Comparison of ENCODE assay signal across 9 cellular contexts in genomic region chr4:186104895-186105720, GRCh38. TPM values are rescaled to one million over a fixed set of nuclear protein-coding genes. Genes with fewer than 3 reads are reported as not detected.
DNase-seq lines count a peak whose midpoint lies in the region; ATAC-seq lines count a peak whose summit lies in the region.
"Had no signal": no experiment of that assay in that cellular context is flagged by ENCODE, and none has a peak within 500 bp of the region (broad histone marks: within the 10 kb centered on the region; RNA-seq: fewer than 3 reads in every experiment).

No MANE protein-coding gene starts in this region.

- H2AFZ ChIP-seq in ACC112 (ENCODE audit: low read length, unreplicated experiment) = peak overlapping the region; percentile 27

- peak overlapping the region; percentile 77 for H3K4me3 Mint-ChIP-seq in activated naive CD8-positive, alpha-beta T cell
- H3K4me3 Mint-ChIP-seq: dendritic cell treated with granulocyte-macrophage colony-stimulating factor and Interleukin-4, amounts not matched to agents 40 ng/mL and 50 ng/mL, for 4 days had no signal

- peaks cover 53% of the 10 kb centered on the region for H3K27me3 ChIP-seq in ACC112 (ENCODE audit: insufficient read depth, low read length)
- H3K27me3 ChIP-seq in iPS-18a (ENCODE audit: control insufficient read depth, insufficient read depth, low read length) = peaks cover 36% of the 10 kb centered on the region
- H3K27me3 ChIP-seq in skeletal muscle tissue (ENCODE audit: control insufficient read depth in 3 of 3, insufficient read depth in 3 of 3, low read length in 3 of 3) = peaks cover 22 to 25% (median 22%) of the 10 kb centered on the region in 3 donors

- H3K27ac ChIP-seq in ACC112 (ENCODE audit: low read depth, low read length) (no peak overlapping the region), iPS-18a (ENCODE audit: low read length) (no peak overlapping the region), skeletal muscle tissue (ENCODE audit: low read depth, low read length) (no peak overlapping the region)

- H3K9me3 ChIP-seq in iPS-18a (ENCODE audit: control insufficient read depth, low read depth, low read length) (no peaks in the 10 kb centered on the region), skeletal muscle tissue (ENCODE audit: control insufficient read depth in 3 of 3, low read length in 3 of 3) (no peaks in the 10 kb centered on the region)

- peaks cover 18% of the 10 kb centered on the region for H3K27me3 Mint-ChIP-seq in activated naive CD8-positive, alpha-beta T cell

- peaks cover 12% of the 10 kb centered on the region for H3K4me1 Mint-ChIP-seq in activated naive CD8-positive, alpha-beta T cell (ENCODE audit: low read depth)

- H3K9ac ChIP-seq in iPS-18a (ENCODE audit: low read length) (no peak overlapping the region), skeletal muscle tissue (ENCODE audit: low read depth in 1 of 3, low read length in 3 of 3) (peak overlapping the region in 1 of 3 donors; percentile 50)

- no peaks in the 10 kb centered on the region for H3K36me3 Mint-ChIP-seq in activated naive CD8-positive, alpha-beta T cell

- H3K9me3 Mint-ChIP-seq in activated naive CD8-positive, alpha-beta T cell (ENCODE audit: low read depth) = no peaks in the 10 kb centered on the region
- H3K9me3 Mint-ChIP-seq: dendritic cell treated with granulocyte-macrophage colony-stimulating factor and Interleukin-4, amounts not matched to agents 40 ng/mL and 50 ng/mL, for 4 days had no signal

- H3K36me3 ChIP-seq in ACC112 (ENCODE audit: insufficient read depth, low read length) (no peaks in the 10 kb centered on the region), iPS-18a (ENCODE audit: control insufficient read depth, low read depth, low read length) (no peaks in the 10 kb centered on the region), skeletal muscle tissue (ENCODE audit: control insufficient read depth in 3 of 3, insufficient read depth in 3 of 3, low read length in 3 of 3) (no peaks in the 10 kb centered on the region)

- H3K4me1 ChIP-seq in ACC112 (ENCODE audit: control insufficient read depth, insufficient read depth, low read length, unreplicated experiment) (no peaks in the 10 kb centered on the region), iPS-18a (ENCODE audit: control insufficient read depth, low read depth, low read length) (peaks cover 14% of the 10 kb centered on the region), skeletal muscle tissue (ENCODE audit: control insufficient read depth in 3 of 3, insufficient read depth in 3 of 3, low read length in 3 of 3) (peaks cover 4 to 8% (median 6%) of the 10 kb centered on the region in 3 donors)

- ATAC-seq in GM19023 (IDR thresholded peaks at IDR 0.05; ENCODE audit: unreplicated experiment) (peak; percentile 35), HG03108 (IDR thresholded peaks at IDR 0.05; ENCODE audit: unreplicated experiment) (peak; percentile 26)

- no peaks in the 10 kb centered on the region for H3K79me2 ChIP-seq in ACC112 (ENCODE audit: control insufficient read depth, insufficient read depth, low read length, unreplicated experiment)

- no peak overlapping the region for H3K27ac Mint-ChIP-seq in activated naive CD8-positive, alpha-beta T cell
- H3K27ac Mint-ChIP-seq: dendritic cell treated with granulocyte-macrophage colony-stimulating factor and Interleukin-4, amounts not matched to agents 40 ng/mL and 50 ng/mL, for 4 days had no signal

- H3K4me3 ChIP-seq in ACC112 (ENCODE audit: low read depth, low read length) (peak overlapping the region; percentile 72), iPS-18a (ENCODE audit: low read length) (peak overlapping the region; percentile 63), skeletal muscle tissue (ENCODE audit: low read length in 3 of 3) (peak overlapping the region; percentile 20 to 58 (median 23))

- DNase-seq in NCI-H774 (lab: John Stamatoyannopoulos, UW) = no peak
- no peak for DNase-seq in HUDEP-2 (lab: John Stamatoyannopoulos, UW; ENCODE audit: unreplicated experiment in 76 of 76)

RNA-seq across cellular contexts. Expression of gene FAM149A, which starts 0.6 kb away (rescaled TPM):
- total RNA-seq in skeletal muscle tissue = 6.8 TPM

RNA-seq across cellular contexts. Expression of gene TLR3, which starts 36.2 kb away (rescaled TPM):
- total RNA-seq in skeletal muscle tissue = 1.0 TPM
